Comparison of ENCODE assay signal across 1 cellular context in the genomic region with DNA sequence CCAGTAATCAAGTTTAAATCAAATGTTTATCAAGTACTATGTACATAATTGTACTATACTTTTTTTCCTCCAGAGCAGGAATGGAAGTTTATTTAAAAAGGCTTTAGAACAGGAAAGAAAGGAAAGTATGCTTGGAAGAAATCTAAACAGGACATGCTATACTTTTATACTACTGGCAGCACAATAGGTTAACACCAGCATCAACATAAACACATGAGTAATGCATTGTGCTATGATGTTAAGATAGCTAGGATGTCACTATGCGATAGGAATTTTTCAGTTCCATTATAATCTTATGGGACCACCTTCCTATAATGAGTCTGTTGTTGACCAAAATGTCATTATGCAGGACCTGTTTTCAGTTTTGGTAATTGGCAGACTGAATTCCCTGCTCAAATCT.
TF ChIP-seq lines count a peak whose summit lies in the region.

No MANE protein-coding gene starts in this region.

TF ChIP-seq in endothelial cell of umbilical vein, 7 proteins besides CTCF, POLR2A, EP300 and RAD21:
- TF ChIP-seq EZH2 (IDR thresholded peaks at IDR 0.05; ENCODE audit: borderline replicate concordance, low read depth, low read length, severe bottlenecking) (no peak), MYC (IDR thresholded peaks at IDR 0.05; ENCODE audit: low read depth, low read length) (no peak), GATA2 (IDR thresholded peaks at IDR 0.05; ENCODE audit: insufficient read depth, insufficient read length, low read depth, low read length) (peak; percentile 39), FOS (IDR thresholded peaks at IDR 0.05; ENCODE audit: borderline replicate concordance, insufficient read depth, low read length) (no peak), JUN (IDR thresholded peaks at IDR 0.05; ENCODE audit: borderline replicate concordance, insufficient read depth, insufficient read length, low read depth) (no peak)
- TF ChIP-seq, protein P1, sequence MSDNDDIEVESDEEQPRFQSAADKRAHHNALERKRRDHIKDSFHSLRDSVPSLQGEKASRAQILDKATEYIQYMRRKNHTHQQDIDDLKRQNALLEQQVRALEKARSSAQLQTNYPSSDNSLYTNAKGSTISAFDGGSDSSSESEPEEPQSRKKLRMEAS (IDR thresholded peaks at IDR 0.05; ENCODE audit: insufficient read depth, insufficient read length): no peak
